Comparison of ENCODE assay signal across 16 cellular contexts in genomic region chr17:48842746-48843145, GRCh38. TPM values are rescaled to one million over a fixed set of nuclear protein-coding genes. Genes with fewer than 3 reads are reported as not detected.
A peak's percentile ranks its signal among the peaks of the same experiment; 100 is the strongest.
DNase-seq lines count a peak whose midpoint lies in the region; ATAC-seq, FAIRE-seq and TF ChIP-seq lines count a peak whose summit lies in the region.
"Had no signal": no experiment of that assay in that cellular context is flagged by ENCODE, and none has a peak within 500 bp of the region (broad histone marks: within the 10 kb centered on the region; RNA-seq: fewer than 3 reads in every experiment).

No MANE protein-coding gene starts in this region.

- H3K9me3 ChIP-seq in left ventricle myocardium inferior (replicated peaks) = no peaks in the 10 kb centered on the region
- no peaks in the 10 kb centered on the region for H3K9me3 ChIP-seq in naive thymus-derived CD4-positive, alpha-beta T cell (ENCODE audit: control insufficient read depth in 2 of 3, low read length in 3 of 3)
- H3K9me3 ChIP-seq in upper lobe of right lung = no peaks in the 10 kb centered on the region

- H3K4me3 Mint-ChIP-seq in naive thymus-derived CD4-positive, alpha-beta T cell = peak overlapping the region in 5 of 10 donors; percentile 23 to 79 (median 40)
- H3K4me3 Mint-ChIP-seq in effector memory CD8-positive, alpha-beta T cell = peak overlapping the region in 1 of 2 donors; percentile 32

- H3K4me1 Mint-ChIP-seq in naive thymus-derived CD4-positive, alpha-beta T cell = peaks cover 23 to 54% (median 48%) of the 10 kb centered on the region in 7 donors
- H3K4me1 Mint-ChIP-seq in effector memory CD8-positive, alpha-beta T cell (ENCODE audit: low read depth in 2 of 2) = peaks cover 30 to 31% of the 10 kb centered on the region in 2 donors

- H3K27ac ChIP-seq in left ventricle myocardium inferior (replicated peaks) (peak overlapping the region; percentile 99), dorsolateral prefrontal cortex (peak overlapping the region in 57 of 59 donors; percentile 57 to 100 (median 94)), upper lobe of right lung (peak overlapping the region; percentile 88)
- H3K27ac ChIP-seq in naive thymus-derived CD4-positive, alpha-beta T cell (ENCODE audit: low read depth, low read length) = no peak overlapping the region

- TF ChIP-seq CTCF in left ventricle myocardium inferior (IDR thresholded peaks at IDR 0.05; ENCODE audit: borderline replicate concordance) (no peak), dorsolateral prefrontal cortex (IDR thresholded peaks at IDR 0.05 in 54 of 56, conservative IDR thresholded peaks at IDR 0.05 in 2 of 56; ENCODE audit: low read depth in 1 of 56, partially characterized antibody in 56 of 56) (no peak), upper lobe of right lung (IDR thresholded peaks at IDR 0.05) (no peak)

- H3K27me3 ChIP-seq in left ventricle myocardium inferior (ENCODE audit: low read depth) = no peaks in the 10 kb centered on the region
- H3K27me3 ChIP-seq in dorsolateral prefrontal cortex = no peaks in the 10 kb centered on the region
- H3K27me3 ChIP-seq in naive thymus-derived CD4-positive, alpha-beta T cell (ENCODE audit: control insufficient read depth in 2 of 2, insufficient read depth in 2 of 2, low read length in 2 of 2) = no peaks in the 10 kb centered on the region
- no peaks in the 10 kb centered on the region for H3K27me3 ChIP-seq in upper lobe of right lung

- H3K36me3 ChIP-seq in left ventricle myocardium inferior = peaks cover 54% of the 10 kb centered on the region
- peaks cover 4 to 37% (median 11%) of the 10 kb centered on the region in 3 experiments for H3K36me3 ChIP-seq in naive thymus-derived CD4-positive, alpha-beta T cell (ENCODE audit: control insufficient read depth in 2 of 3, insufficient read depth in 3 of 3, low read length in 3 of 3)
- H3K36me3 ChIP-seq in upper lobe of right lung = peaks cover 51% of the 10 kb centered on the region

- no peak for FAIRE-seq in urothelium cell line (lab: Jason Lieb, UNC)

- no peak for ATAC-seq in Right ventricle myocardium inferior
- no peak for ATAC-seq in naive thymus-derived CD4-positive, alpha-beta T cell
- no peak for ATAC-seq in upper lobe of right lung
- no peak for ATAC-seq in HG02981 (IDR thresholded peaks at IDR 0.05; ENCODE audit: unreplicated experiment)
- ATAC-seq in effector memory CD8-positive, alpha-beta T cell (replicated peaks) = no peak
- ATAC-seq: activated CD4-positive, CD25-positive, alpha-beta regulatory T cell treated with anti-CD3 and anti-CD28 coated beads, Interleukin-2, amount 50 U/mL, for 24 hours had no signal

- H3K27ac Mint-ChIP-seq in naive thymus-derived CD4-positive, alpha-beta T cell = peak overlapping the region in 7 of 9 donors; percentile 25 to 98 (median 84)
- H3K27ac Mint-ChIP-seq in effector memory CD8-positive, alpha-beta T cell = no peak overlapping the region

- H3K4me1 ChIP-seq in left ventricle myocardium inferior (peaks cover 86% of the 10 kb centered on the region), upper lobe of right lung (peaks cover 56% of the 10 kb centered on the region)
- H3K4me1 ChIP-seq in naive thymus-derived CD4-positive, alpha-beta T cell (ENCODE audit: control insufficient read depth in 2 of 2, insufficient read depth in 2 of 2, low read length in 2 of 2) = peaks cover 25 to 33% of the 10 kb centered on the region in 2 donors

- H3K4me3 ChIP-seq in left ventricle myocardium inferior = peak overlapping the region; percentile 58
- no peak overlapping the region for H3K4me3 ChIP-seq in dorsolateral prefrontal cortex
- no peak overlapping the region for H3K4me3 ChIP-seq in naive thymus-derived CD4-positive, alpha-beta T cell (ENCODE audit: low read length)
- H3K4me3 ChIP-seq in upper lobe of right lung = no peak overlapping the region

- H3K27me3 Mint-ChIP-seq in naive thymus-derived CD4-positive, alpha-beta T cell = no peaks in the 10 kb centered on the region
- H3K27me3 Mint-ChIP-seq in effector memory CD8-positive, alpha-beta T cell = no peaks in the 10 kb centered on the region

- intact Hi-C loops in left ventricle myocardium inferior (cut with micrococcal nuclease) (no loop called here), Right ventricle myocardium inferior (cut with DNase I) (no loop called here), dorsolateral prefrontal cortex (cut with DNase I) (no loop called here), upper lobe of right lung (cut with DNase I) (no loop called here)
- intact Hi-C loops in naive thymus-derived CD4-positive, alpha-beta T cell (cut with micrococcal nuclease) = no loop called here

- peaks cover 0 to 2% (median 0%) of the 10 kb centered on the region in 11 donors for H3K9me3 Mint-ChIP-seq in naive thymus-derived CD4-positive, alpha-beta T cell
- no peaks in the 10 kb centered on the region for H3K9me3 Mint-ChIP-seq in effector memory CD8-positive, alpha-beta T cell

- CTCF ChIA-PET in naive thymus-derived CD4-positive, alpha-beta T cell (lab: Charles Lee) = interaction anchor here (1.3 to 2.0 kb wide), 2 partner anchors 18 to 36 kb away, joined by 3 to 6 read pairs; no protein-coding TSS in a partner anchor

- POLR2A ChIA-PET in naive thymus-derived CD4-positive, alpha-beta T cell (lab: Charles Lee) = interaction anchor here (1.2 kb wide), 1 partner anchor 26 kb away, joined by 3 read pairs; the partner anchor contains the start of gene TTLL6

- peaks cover 0 to 40% (median 18%) of the 10 kb centered on the region in 5 donors for H3K36me3 Mint-ChIP-seq in naive thymus-derived CD4-positive, alpha-beta T cell
- H3K36me3 Mint-ChIP-seq in effector memory CD8-positive, alpha-beta T cell (ENCODE audit: insufficient read depth) = peaks cover 36% of the 10 kb centered on the region

- DNase-seq in left ventricle myocardium inferior (no peak), Right ventricle myocardium inferior (ENCODE audit: missing footprints) (no peak), dorsolateral prefrontal cortex (no peak), upper lobe of right lung (no peak), urothelium cell line (ENCODE audit: low spot score) (no peak)
- DNase-seq in naive thymus-derived CD4-positive, alpha-beta T cell = no peak
- no peak for DNase-seq in effector memory CD8-positive, alpha-beta T cell
- DNase-seq: activated CD8-positive, alpha-beta memory T cell treated with anti-CD3 and anti-CD28 coated beads, Interleukin-2, amount 50 U/mL, for 4 hours; activated naive CD4-positive, alpha-beta T cell treated with anti-CD3 and anti-CD28 coated beads, Interleukin-2, amount 50 U/mL, for 16 hours; midbrain; NCI-H1694; NCI-H524; T-helper 1 cell; trophoblast cell had no signal

RNA-seq across cellular contexts. Expression of gene CALCOCO2, which starts 11.9 kb away (rescaled TPM):
- total RNA-seq in left ventricle myocardium inferior = 312 TPM
- 321 TPM for total RNA-seq in Right ventricle myocardium inferior
- total RNA-seq in dorsolateral prefrontal cortex = 100 to 1,000 TPM; 103 to 225 (median 157) TPM
- total RNA-seq in naive thymus-derived CD4-positive, alpha-beta T cell = 100 to 1,000 TPM; 129 to 208 (median 139) TPM
- polyA plus RNA-seq in naive thymus-derived CD4-positive, alpha-beta T cell = 100 to 1,000 TPM; 159 to 167 TPM
- 181 TPM for total RNA-seq in upper lobe of right lung

RNA-seq across cellular contexts. Expression of gene TTLL6, which starts 25.7 kb away (rescaled TPM):
- total RNA-seq in left ventricle myocardium inferior (not detected), Right ventricle myocardium inferior (0.08 TPM), dorsolateral prefrontal cortex (1 to 10 TPM in 101 of 120 experiments, under 1 TPM in 19; 0.25 to 5.6 (median 1.7) TPM), upper lobe of right lung (0.20 TPM)
- total RNA-seq in naive thymus-derived CD4-positive, alpha-beta T cell = not detected
- not detected for polyA plus RNA-seq in naive thymus-derived CD4-positive, alpha-beta T cell

RNA-seq across cellular contexts. Expression of gene ATP5MC1, which starts 49.8 kb away (rescaled TPM):
- total RNA-seq in left ventricle myocardium inferior (466 TPM), Right ventricle myocardium inferior (504 TPM), dorsolateral prefrontal cortex (100 to 1,000 TPM in 64 of 120 experiments, 10 to 100 TPM in 56; 47.9 to 139 (median 102) TPM), upper lobe of right lung (39.8 TPM)
- total RNA-seq in naive thymus-derived CD4-positive, alpha-beta T cell = 100 to 1,000 TPM in 1 of 5 experiments, 10 to 100 TPM in 4; 28.0 to 102 (median 37.0) TPM
- 100 to 1,000 TPM; 155 to 179 TPM for polyA plus RNA-seq in naive thymus-derived CD4-positive, alpha-beta T cell

Comparison
In these comparisons a context has a peak if more than half of its experiments do, and no peak if none do; other contexts are left out.
1. H3K27ac Mint-ChIP-seq: peak in naive thymus-derived CD4-positive, alpha-beta T cell (7 of 9); none in effector memory CD8-positive, alpha-beta T cell (0 of 2).